9 cellular contexts compared by ENCODE assay signal in the genomic region with DNA sequence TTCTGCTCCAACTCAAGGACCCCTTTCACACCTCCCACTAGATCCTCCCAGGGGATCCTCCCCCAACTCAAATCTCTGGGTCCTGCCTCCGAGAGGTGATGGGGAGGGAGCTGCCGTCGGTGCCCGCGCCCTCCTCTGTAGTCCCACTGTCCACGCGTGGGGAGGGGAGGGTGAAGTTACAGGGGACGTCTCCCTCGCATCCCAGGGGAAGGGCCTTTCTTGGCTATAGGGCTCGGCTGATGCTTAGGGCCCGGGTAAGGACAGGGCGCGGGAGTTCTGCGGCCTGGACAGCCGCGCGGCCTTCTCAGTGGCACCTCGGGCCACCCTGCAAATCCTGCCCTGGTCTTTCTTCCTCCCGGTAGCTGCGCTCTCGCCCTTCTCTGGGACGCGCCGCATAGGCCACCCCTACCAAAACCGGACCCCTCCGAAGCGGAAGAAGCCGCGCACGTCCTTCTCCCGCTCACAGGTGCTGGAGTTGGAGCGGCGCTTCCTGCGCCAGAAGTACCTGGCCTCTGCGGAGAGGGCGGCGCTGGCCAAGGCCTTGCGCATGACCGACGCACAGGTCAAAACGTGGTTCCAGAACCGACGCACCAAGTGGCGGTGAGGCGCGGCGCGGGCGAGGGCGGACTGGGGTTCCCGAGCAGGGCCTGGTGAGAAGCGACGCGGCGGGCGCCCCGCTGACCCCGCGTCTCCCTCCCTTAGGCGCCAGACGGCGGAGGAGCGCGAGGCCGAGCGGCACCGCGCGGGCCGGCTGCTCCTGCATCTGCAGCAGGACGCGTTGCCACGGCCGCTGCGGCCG. TPM values are rescaled to one million over a fixed set of nuclear protein-coding genes. Genes with fewer than 3 reads are reported as not detected.
DNase-seq lines count a peak whose midpoint lies in the region; ATAC-seq and TF ChIP-seq lines count a peak whose summit lies in the region.
"Had no signal": no experiment of that assay in that cellular context is flagged by ENCODE, and none has a peak within 500 bp of the region (broad histone marks: within the 10 kb centered on the region; RNA-seq: fewer than 3 reads in every experiment).

No MANE protein-coding gene starts in this region.

- intact Hi-C loops in heart right ventricle (cut with DNase I): no loop called here

- no peaks in the 10 kb centered on the region for H3K9me3 ChIP-seq in NT2/D1 (ENCODE audit: insufficient read depth, low read length)
- H3K9me3 ChIP-seq in heart right ventricle: no peaks in the 10 kb centered on the region

- no peaks in the 10 kb centered on the region for H3K36me3 ChIP-seq in NT2/D1 (ENCODE audit: insufficient read depth, insufficient read length, low read length)
- no peaks in the 10 kb centered on the region for H3K36me3 ChIP-seq in heart right ventricle

- H3K27me3 Mint-ChIP-seq in progenitor cell of endocrine pancreas: peaks cover 85% of the 10 kb centered on the region

- peaks cover 68% of the 10 kb centered on the region for H3K27me3 ChIP-seq in NT2/D1 (ENCODE audit: insufficient read depth, insufficient read length)
- H3K27me3 ChIP-seq in heart right ventricle: peaks cover 51 to 100% (median 100%) of the 10 kb centered on the region in 7 donors

- no peaks in the 10 kb centered on the region for H3K36me3 Mint-ChIP-seq in progenitor cell of endocrine pancreas (ENCODE audit: insufficient read depth)

- H3K27ac Mint-ChIP-seq in progenitor cell of endocrine pancreas: peak overlapping the region; percentile 82

- H3K4me3 ChIP-seq in GM12875 (ENCODE audit: low read depth, low read length): peak overlapping the region; percentile 36
- peak overlapping the region; percentile 45 for H3K4me3 ChIP-seq in NT2/D1 (ENCODE audit: insufficient read length, low read depth)
- H3K4me3 ChIP-seq in heart right ventricle: peak overlapping the region; percentile 10 to 52 (median 44)

- no peak overlapping the region for H3K27ac ChIP-seq in heart right ventricle

- H3K4me1 ChIP-seq in NT2/D1 (ENCODE audit: insufficient read depth, insufficient read length) (no peaks in the 10 kb centered on the region), heart right ventricle (peaks cover 8 to 34% (median 29%) of the 10 kb centered on the region in 9 donors)

- H3K4me3 Mint-ChIP-seq in progenitor cell of endocrine pancreas (ENCODE audit: low read depth): peak overlapping the region; percentile 31

- ATAC-seq in heart right ventricle: peak in 3 of 8 donors; percentile 9 to 15 (median 13)
- no peak for ATAC-seq in HG02571 (IDR thresholded peaks at IDR 0.05; ENCODE audit: unreplicated experiment)

- H3K9ac ChIP-seq in NT2/D1 (ENCODE audit: insufficient read length, low read depth): peak overlapping the region; percentile 50

- WGBS in heart right ventricle, 2 donors: 4 to 5% methylated on average over 73 to 76 of the region's 76 CpGs

- H3K9me3 Mint-ChIP-seq in progenitor cell of endocrine pancreas (ENCODE audit: low read depth): no peaks in the 10 kb centered on the region

- no peak for TF ChIP-seq CTCF in GM12875 (IDR thresholded peaks at IDR 0.05; ENCODE audit: borderline replicate concordance, insufficient read depth, low read depth, low read length)
- no peak for TF ChIP-seq CTCF in heart right ventricle (IDR thresholded peaks at IDR 0.05)
- no peak for TF ChIP-seq CTCF in progenitor cell of endocrine pancreas (IDR thresholded peaks at IDR 0.05; ENCODE audit: unreplicated experiment)

- H3K4me1 Mint-ChIP-seq in progenitor cell of endocrine pancreas (ENCODE audit: low read depth): peaks cover 4% of the 10 kb centered on the region

- DNase-seq in NT2/D1 (ENCODE audit: low read depth, low spot score): no peak
- DNase-seq in heart right ventricle: no peak
- DNase-seq in progenitor cell of endocrine pancreas (ENCODE audit: low spot score, unreplicated experiment): peak; percentile 24
- no peak for DNase-seq in COLO829 (ENCODE audit: low spot score)
- no peak for DNase-seq in NCI-H2227 (lab: John Stamatoyannopoulos, UW; ENCODE audit: unreplicated experiment)
- DNase-seq in kidney tubule cell (ENCODE audit: low spot score): no peak

RNA-seq across cellular contexts. Expression of a gene that starts 1.2 kb away (rescaled TPM):
- total RNA-seq in heart right ventricle (not detected), progenitor cell of endocrine pancreas (0.33 TPM in 1 of 2 replicates, not detected in the other)
- not detected for polyA plus RNA-seq in heart right ventricle
- total RNA-seq: HT1080 had no signal

RNA-seq across cellular contexts. Expression of a gene that starts 8.0 kb away (rescaled TPM):
- total RNA-seq in heart right ventricle (10 to 100 TPM; 10.7 to 27.4 (median 14.9) TPM), progenitor cell of endocrine pancreas (23.3 and 24.4 TPM in 2 replicates)
- 10 to 100 TPM; 21.8 to 27.7 TPM for polyA plus RNA-seq in heart right ventricle

RNA-seq across cellular contexts. Expression of a gene that starts 10.6 kb away (rescaled TPM):
- total RNA-seq in heart right ventricle (under 1 TPM in 1 of 10 donors, not detected in 9; 0.65 TPM), progenitor cell of endocrine pancreas (1.5 and 1.7 TPM in 2 replicates)
- under 1 TPM in 1 of 2 donors, not detected in 1; 0.03 TPM for polyA plus RNA-seq in heart right ventricle

RNA-seq across cellular contexts. Expression of a gene that starts 14.0 kb away (rescaled TPM):
- 10 to 100 TPM; 31.4 to 74.2 (median 38.2) TPM for total RNA-seq in heart right ventricle
- polyA plus RNA-seq in heart right ventricle: 100 to 1,000 TPM; 163 TPM
- total RNA-seq in progenitor cell of endocrine pancreas: 110 and 115 TPM in 2 replicates

RNA-seq across cellular contexts. Expression of a gene that starts 14.3 kb away (rescaled TPM):
- total RNA-seq in heart right ventricle (10 to 100 TPM; 21.2 to 29.6 (median 24.9) TPM), progenitor cell of endocrine pancreas (35.9 and 41.9 TPM in 2 replicates)
- polyA plus RNA-seq in heart right ventricle: 10 to 100 TPM; 26.5 to 41.0 TPM
